1 cellular context compared by ENCODE assay signal in the genomic region with DNA sequence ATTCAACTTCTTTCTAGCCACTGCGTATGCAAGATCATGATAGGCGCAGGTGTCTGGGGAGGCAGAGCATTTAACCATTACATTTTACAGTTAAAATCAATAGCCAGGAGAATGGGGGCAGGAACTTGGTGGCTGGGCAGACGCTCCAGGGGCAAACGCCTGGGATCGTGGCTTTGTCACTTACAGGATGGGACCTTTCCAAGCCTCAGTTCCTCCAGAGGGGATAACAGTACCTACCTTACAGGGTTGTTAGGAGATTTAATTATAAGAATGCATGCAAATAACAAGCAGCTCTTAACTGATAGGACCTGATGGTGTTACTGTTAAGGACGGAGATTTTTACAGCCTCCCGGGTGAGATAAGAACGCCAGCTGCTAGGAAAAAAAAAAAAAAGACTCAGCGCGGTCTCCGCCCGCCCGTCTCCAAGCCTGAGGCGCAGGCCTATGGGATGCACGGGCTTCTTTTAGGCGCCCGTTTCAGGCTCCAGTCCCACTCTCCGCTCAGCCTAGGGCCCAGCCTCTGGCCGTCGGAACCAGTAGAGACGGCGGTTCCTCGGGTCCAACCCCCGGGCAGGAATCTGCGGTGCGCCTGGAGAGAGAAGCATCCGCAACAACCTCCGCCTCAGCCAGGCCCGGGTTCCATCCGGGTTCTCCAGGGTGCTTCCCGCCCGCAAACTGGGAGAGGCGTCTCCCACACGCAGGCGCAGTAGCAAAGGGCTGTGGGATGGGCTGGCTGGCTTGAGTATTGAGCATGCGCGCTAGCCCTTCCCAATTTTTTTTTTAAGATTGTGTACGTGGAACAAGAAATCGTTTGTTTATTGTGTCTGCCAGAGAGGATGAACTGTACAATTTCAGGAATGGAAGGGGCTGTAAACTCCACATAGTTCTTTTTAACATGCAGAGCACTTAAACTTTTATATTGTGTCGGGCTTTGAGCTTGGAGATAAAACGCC.
TF ChIP-seq lines count a peak whose summit lies in the region.

A gene (minus strand): TSS at position 653 of the 952 bp plus-strand sequence. CDS start 4,564 bp downstream, outside the sequence.

TF ChIP-seq in HEK293, 187 proteins besides CTCF, POLR2A, EP300 and RAD21 (continued from another document and continues in another):
- TF ChIP-seq RBAK (tag by site-specific recombination; IDR thresholded peaks at IDR 0.05) (no peak), ZNF473 (tag by site-specific recombination; IDR thresholded peaks at IDR 0.05) (no peak), MEIS1 (CRISPR knock-in tag; IDR thresholded peaks at IDR 0.05; ENCODE audit: borderline replicate concordance) (no peak), ZNF548 (tag by site-specific recombination; IDR thresholded peaks at IDR 0.05) (no peak), ZNF202 (tag by site-specific recombination; IDR thresholded peaks at IDR 0.05; ENCODE audit: borderline replicate concordance) (no peak), ZNF248 (tag by site-specific recombination; IDR thresholded peaks at IDR 0.05) (no peak), ZNF16 (tag by site-specific recombination; IDR thresholded peaks at IDR 0.05; ENCODE audit: low read depth) (no peak), ZNF324 (tag by site-specific recombination; IDR thresholded peaks at IDR 0.05) (no peak), MYNN (tag by site-specific recombination; IDR thresholded peaks at IDR 0.05; ENCODE audit: borderline replicate concordance) (no peak), ZNF549 (tag by site-specific recombination; IDR thresholded peaks at IDR 0.05) (no peak), ZNF560 (tag by site-specific recombination; IDR thresholded peaks at IDR 0.05; ENCODE audit: borderline replicate concordance) (no peak), SETDB1 (IDR thresholded peaks at IDR 0.05; ENCODE audit: insufficient read length, low read length) (no peak), ZSCAN23 (tag by site-specific recombination; IDR thresholded peaks at IDR 0.05) (no peak), ZNF629 (tag by site-specific recombination; IDR thresholded peaks at IDR 0.05) (peak; percentile 59; the same call in 1 of the 2 replicates), ZNF571 (tag by site-specific recombination; IDR thresholded peaks at IDR 0.05) (no peak), ZNF335 (tag by site-specific recombination; conservative IDR thresholded peaks at IDR 0.05) (peak; percentile 92), OSR2 (tag by site-specific recombination; IDR thresholded peaks at IDR 0.05) (no peak), ZNF114 (tag by site-specific recombination; IDR thresholded peaks at IDR 0.05) (no peak), ZNF416 (tag by site-specific recombination; IDR thresholded peaks at IDR 0.05) (no peak), SCRT1 (tag by site-specific recombination; IDR thresholded peaks at IDR 0.05; ENCODE audit: borderline replicate concordance) (no peak), ZBTB17 (tag by site-specific recombination; IDR thresholded peaks at IDR 0.05) (peak; percentile 60; the same call in 1 of the 2 replicates), SP7 (tag by site-specific recombination; IDR thresholded peaks at IDR 0.05) (peak; percentile 78), ZNF529 (tag by site-specific recombination; IDR thresholded peaks at IDR 0.05; ENCODE audit: insufficient replicate concordance) (no peak), ZNF2 (tag by site-specific recombination; IDR thresholded peaks at IDR 0.05) (peak; percentile 83; the same call in 1 of the 2 replicates), ZNF155 (tag by site-specific recombination; IDR thresholded peaks at IDR 0.05) (no peak), GFI1B (tag by site-specific recombination; IDR thresholded peaks at IDR 0.05) (no peak), ZNF514 (tag by site-specific recombination; IDR thresholded peaks at IDR 0.05) (no peak), ZNF843 (tag by site-specific recombination; IDR thresholded peaks at IDR 0.05) (peak; percentile 63; the same call in 1 of the 2 replicates)
- TF ChIP-seq, protein P1, sequence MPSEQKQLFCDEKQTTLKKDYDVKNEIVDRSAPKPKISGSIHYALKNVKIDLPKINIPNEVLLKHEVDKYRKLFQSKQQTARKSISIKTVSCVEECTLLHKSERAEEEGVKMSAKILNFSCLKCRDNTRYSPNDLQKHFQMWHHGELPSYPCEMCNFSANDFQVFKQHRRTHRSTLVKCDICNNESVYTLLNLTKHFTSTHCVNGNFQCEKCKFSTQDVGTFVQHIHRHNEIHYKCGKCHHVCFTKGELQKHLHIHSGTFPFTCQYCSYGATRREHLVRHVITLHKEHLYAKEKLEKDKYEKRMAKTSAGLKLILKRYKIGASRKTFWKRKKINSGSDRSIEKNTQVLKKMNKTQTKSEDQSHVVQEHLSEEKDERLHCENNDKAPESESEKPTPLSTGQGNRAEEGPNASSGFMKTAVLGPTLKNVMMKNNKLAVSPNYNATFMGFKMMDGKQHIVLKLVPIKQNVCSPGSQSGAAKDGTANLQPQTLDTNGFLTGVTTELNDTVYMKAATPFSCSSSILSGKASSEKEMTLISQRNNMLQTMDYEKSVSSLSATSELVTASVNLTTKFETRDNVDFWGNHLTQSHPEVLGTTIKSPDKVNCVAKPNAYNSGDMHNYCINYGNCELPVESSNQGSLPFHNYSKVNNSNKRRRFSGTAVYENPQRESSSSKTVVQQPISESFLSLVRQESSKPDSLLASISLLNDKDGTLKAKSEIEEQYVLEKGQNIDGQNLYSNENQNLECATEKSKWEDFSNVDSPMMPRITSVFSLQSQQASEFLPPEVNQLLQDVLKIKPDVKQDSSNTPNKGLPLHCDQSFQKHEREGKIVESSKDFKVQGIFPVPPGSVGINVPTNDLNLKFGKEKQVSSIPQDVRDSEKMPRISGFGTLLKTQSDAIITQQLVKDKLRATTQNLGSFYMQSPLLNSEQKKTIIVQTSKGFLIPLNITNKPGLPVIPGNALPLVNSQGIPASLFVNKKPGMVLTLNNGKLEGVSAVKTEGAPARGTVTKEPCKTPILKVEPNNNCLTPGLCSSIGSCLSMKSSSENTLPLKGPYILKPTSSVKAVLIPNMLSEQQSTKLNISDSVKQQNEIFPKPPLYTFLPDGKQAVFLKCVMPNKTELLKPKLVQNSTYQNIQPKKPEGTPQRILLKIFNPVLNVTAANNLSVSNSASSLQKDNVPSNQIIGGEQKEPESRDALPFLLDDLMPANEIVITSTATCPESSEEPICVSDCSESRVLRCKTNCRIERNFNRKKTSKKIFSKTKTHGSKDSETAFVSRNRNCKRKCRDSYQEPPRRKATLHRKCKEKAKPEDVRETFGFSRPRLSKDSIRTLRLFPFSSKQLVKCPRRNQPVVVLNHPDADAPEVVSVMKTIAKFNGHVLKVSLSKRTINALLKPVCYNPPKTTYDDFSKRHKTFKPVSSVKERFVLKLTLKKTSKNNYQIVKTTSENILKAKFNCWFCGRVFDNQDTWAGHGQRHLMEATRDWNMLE (tag by site-specific recombination; conservative IDR thresholded peaks at IDR 0.05; ENCODE audit: low read depth): no peak; the same call in 1 of the 2 replicates
- TF ChIP-seq, protein P2, sequence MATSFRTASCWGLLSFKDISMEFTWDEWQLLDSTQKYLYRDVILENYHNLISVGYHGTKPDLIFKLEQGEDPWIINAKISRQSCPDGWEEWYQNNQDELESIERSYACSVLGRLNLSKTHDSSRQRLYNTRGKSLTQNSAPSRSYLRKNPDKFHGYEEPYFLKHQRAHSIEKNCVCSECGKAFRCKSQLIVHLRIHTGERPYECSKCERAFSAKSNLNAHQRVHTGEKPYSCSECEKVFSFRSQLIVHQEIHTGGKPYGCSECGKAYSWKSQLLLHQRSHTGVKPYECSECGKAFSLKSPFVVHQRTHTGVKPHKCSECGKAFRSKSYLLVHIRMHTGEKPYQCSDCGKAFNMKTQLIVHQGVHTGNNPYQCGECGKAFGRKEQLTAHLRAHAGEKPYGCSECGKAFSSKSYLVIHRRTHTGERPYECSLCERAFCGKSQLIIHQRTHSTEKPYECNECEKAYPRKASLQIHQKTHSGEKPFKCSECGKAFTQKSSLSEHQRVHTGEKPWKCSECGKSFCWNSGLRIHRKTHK (tag by site-specific recombination; IDR thresholded peaks at IDR 0.05): no peak
- TF ChIP-seq, protein P3, sequence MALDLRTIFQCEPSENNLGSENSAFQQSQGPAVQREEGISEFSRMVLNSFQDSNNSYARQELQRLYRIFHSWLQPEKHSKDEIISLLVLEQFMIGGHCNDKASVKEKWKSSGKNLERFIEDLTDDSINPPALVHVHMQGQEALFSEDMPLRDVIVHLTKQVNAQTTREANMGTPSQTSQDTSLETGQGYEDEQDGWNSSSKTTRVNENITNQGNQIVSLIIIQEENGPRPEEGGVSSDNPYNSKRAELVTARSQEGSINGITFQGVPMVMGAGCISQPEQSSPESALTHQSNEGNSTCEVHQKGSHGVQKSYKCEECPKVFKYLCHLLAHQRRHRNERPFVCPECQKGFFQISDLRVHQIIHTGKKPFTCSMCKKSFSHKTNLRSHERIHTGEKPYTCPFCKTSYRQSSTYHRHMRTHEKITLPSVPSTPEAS (tag by site-specific recombination; IDR thresholded peaks at IDR 0.05): 0 out of 2 replicates have a peak, but pooled peaks have one; percentile 15
- TF ChIP-seq, protein P4, sequence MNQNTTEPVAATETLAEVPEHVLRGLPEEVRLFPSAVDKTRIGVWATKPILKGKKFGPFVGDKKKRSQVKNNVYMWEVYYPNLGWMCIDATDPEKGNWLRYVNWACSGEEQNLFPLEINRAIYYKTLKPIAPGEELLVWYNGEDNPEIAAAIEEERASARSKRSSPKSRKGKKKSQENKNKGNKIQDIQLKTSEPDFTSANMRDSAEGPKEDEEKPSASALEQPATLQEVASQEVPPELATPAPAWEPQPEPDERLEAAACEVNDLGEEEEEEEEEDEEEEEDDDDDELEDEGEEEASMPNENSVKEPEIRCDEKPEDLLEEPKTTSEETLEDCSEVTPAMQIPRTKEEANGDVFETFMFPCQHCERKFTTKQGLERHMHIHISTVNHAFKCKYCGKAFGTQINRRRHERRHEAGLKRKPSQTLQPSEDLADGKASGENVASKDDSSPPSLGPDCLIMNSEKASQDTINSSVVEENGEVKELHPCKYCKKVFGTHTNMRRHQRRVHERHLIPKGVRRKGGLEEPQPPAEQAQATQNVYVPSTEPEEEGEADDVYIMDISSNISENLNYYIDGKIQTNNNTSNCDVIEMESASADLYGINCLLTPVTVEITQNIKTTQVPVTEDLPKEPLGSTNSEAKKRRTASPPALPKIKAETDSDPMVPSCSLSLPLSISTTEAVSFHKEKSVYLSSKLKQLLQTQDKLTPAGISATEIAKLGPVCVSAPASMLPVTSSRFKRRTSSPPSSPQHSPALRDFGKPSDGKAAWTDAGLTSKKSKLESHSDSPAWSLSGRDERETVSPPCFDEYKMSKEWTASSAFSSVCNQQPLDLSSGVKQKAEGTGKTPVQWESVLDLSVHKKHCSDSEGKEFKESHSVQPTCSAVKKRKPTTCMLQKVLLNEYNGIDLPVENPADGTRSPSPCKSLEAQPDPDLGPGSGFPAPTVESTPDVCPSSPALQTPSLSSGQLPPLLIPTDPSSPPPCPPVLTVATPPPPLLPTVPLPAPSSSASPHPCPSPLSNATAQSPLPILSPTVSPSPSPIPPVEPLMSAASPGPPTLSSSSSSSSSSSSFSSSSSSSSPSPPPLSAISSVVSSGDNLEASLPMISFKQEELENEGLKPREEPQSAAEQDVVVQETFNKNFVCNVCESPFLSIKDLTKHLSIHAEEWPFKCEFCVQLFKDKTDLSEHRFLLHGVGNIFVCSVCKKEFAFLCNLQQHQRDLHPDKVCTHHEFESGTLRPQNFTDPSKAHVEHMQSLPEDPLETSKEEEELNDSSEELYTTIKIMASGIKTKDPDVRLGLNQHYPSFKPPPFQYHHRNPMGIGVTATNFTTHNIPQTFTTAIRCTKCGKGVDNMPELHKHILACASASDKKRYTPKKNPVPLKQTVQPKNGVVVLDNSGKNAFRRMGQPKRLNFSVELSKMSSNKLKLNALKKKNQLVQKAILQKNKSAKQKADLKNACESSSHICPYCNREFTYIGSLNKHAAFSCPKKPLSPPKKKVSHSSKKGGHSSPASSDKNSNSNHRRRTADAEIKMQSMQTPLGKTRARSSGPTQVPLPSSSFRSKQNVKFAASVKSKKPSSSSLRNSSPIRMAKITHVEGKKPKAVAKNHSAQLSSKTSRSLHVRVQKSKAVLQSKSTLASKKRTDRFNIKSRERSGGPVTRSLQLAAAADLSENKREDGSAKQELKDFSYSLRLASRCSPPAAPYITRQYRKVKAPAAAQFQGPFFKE (tag by site-specific recombination; IDR thresholded peaks at IDR 0.05; ENCODE audit: borderline replicate concordance): no peak
- TF ChIP-seq, protein P5, sequence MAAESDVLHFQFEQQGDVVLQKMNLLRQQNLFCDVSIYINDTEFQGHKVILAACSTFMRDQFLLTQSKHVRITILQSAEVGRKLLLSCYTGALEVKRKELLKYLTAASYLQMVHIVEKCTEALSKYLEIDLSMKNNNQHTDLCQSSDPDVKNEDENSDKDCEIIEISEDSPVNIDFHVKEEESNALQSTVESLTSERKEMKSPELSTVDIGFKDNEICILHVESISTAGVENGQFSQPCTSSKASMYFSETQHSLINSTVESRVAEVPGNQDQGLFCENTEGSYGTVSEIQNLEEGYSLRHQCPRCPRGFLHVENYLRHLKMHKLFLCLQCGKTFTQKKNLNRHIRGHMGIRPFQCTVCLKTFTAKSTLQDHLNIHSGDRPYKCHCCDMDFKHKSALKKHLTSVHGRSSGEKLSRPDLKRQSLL (tag by site-specific recombination; IDR thresholded peaks at IDR 0.05): no peak
- TF ChIP-seq, protein P6, sequence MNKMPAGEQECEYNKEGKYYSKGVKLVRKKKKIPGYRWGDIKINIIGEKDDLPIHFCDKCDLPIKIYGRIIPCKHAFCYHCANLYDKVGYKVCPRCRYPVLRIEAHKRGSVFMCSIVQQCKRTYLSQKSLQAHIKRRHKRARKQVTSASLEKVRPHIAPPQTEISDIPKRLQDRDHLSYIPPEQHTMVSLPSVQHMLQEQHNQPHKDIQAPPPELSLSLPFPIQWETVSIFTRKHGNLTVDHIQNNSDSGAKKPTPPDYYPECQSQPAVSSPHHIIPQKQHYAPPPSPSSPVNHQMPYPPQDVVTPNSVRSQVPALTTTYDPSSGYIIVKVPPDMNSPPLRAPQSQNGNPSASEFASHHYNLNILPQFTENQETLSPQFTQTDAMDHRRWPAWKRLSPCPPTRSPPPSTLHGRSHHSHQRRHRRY (tag by site-specific recombination; IDR thresholded peaks at IDR 0.05): no peak
- TF ChIP-seq, protein P7, sequence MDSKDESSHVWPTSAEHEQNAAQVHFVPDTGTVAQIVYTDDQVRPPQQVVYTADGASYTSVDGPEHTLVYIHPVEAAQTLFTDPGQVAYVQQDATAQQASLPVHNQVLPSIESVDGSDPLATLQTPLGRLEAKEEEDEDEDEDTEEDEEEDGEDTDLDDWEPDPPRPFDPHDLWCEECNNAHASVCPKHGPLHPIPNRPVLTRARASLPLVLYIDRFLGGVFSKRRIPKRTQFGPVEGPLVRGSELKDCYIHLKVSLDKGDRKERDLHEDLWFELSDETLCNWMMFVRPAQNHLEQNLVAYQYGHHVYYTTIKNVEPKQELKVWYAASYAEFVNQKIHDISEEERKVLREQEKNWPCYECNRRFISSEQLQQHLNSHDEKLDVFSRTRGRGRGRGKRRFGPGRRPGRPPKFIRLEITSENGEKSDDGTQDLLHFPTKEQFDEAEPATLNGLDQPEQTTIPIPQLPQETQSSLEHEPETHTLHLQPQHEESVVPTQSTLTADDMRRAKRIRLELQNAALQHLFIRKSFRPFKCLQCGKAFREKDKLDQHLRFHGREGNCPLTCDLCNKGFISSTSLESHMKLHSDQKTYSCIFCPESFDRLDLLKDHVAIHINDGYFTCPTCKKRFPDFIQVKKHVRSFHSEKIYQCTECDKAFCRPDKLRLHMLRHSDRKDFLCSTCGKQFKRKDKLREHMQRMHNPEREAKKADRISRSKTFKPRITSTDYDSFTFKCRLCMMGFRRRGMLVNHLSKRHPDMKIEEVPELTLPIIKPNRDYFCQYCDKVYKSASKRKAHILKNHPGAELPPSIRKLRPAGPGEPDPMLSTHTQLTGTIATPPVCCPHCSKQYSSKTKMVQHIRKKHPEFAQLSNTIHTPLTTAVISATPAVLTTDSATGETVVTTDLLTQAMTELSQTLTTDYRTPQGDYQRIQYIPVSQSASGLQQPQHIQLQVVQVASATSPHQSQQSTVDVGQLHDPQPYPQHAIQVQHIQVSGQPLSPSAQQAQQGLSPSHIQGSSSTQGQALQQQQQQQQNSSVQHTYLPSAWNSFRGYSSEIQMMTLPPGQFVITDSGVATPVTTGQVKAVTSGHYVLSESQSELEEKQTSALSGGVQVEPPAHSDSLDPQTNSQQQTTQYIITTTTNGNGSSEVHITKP (tag by site-specific recombination; IDR thresholded peaks at IDR 0.05): peak; percentile 46
